22 cellular contexts compared by ENCODE assay signal in genomic region chr21:39631842-39632577, GRCh38. TPM values are rescaled to one million over a fixed set of nuclear protein-coding genes. Genes with fewer than 3 reads are reported as not detected.
DNase-seq lines count a peak whose midpoint lies in the region; ATAC-seq and TF ChIP-seq lines count a peak whose summit lies in the region.
"Had no signal": no experiment of that assay in that cellular context is flagged by ENCODE, and none has a peak within 500 bp of the region (broad histone marks: within the 10 kb centered on the region; RNA-seq: fewer than 3 reads in every experiment).

No MANE protein-coding gene starts in this region.

- no peaks in the 10 kb centered on the region for H3K4me1 Mint-ChIP-seq in activated CD8-positive, alpha-beta T cell treated with anti-CD3 and anti-CD28 coated beads, Interleukin-2, amount 10 ng/mL, durations not matched to agents 7 days and 5 days (ENCODE audit: low read depth)

- no peak overlapping the region for H2BK5ac ChIP-seq in mesenchymal stem cell (ENCODE audit: low read depth, low read length, poor library complexity, severe bottlenecking)

- POLR2A ChIA-PET in PC-3 (lab: Charles Lee; ENCODE audit: unreplicated experiment) = no interaction called here
- POLR2A ChIA-PET in activated CD8-positive, alpha-beta T cell treated with anti-CD3 and anti-CD28 coated beads, Interleukin-2, amount 10 ng/mL, durations not matched to agents 7 days and 5 days (lab: Charles Lee) = no interaction called here

- CTCF ChIA-PET in PC-3 (lab: Charles Lee) = no interaction called here
- CTCF ChIA-PET in activated CD8-positive, alpha-beta T cell treated with anti-CD3 and anti-CD28 coated beads, Interleukin-2, amount 10 ng/mL, durations not matched to agents 7 days and 5 days (lab: Charles Lee) = no interaction called here

- peak overlapping the region; percentile 95 for H3K27ac ChIP-seq in PC-3 (ENCODE audit: low read length)
- no peak overlapping the region for H3K27ac ChIP-seq in duodenal mucosa (ENCODE audit: low read depth, low read length)
- peak overlapping the region; percentile 97 for H3K27ac ChIP-seq in mesenchymal stem cell (ENCODE audit: low read length, poor library complexity, severe bottlenecking)
- H3K27ac ChIP-seq in transverse colon = no peak overlapping the region
- H3K27ac ChIP-seq: BLaER1 had no signal

- no peak for TF ChIP-seq EP300 in transverse colon (IDR thresholded peaks at IDR 0.05; ENCODE audit: low read depth)

- H4K91ac ChIP-seq in mesenchymal stem cell (ENCODE audit: low read length) = no peak overlapping the region

- no peak overlapping the region for H3K4me3 Mint-ChIP-seq in activated CD8-positive, alpha-beta T cell treated with anti-CD3 and anti-CD28 coated beads, Interleukin-2, amount 10 ng/mL, durations not matched to agents 7 days and 5 days
- H3K4me3 Mint-ChIP-seq: CD4-positive, alpha-beta T cell had no signal

- no peaks in the 10 kb centered on the region for H3K9me3 Mint-ChIP-seq in activated CD8-positive, alpha-beta T cell treated with anti-CD3 and anti-CD28 coated beads, Interleukin-2, amount 10 ng/mL, durations not matched to agents 7 days and 5 days (ENCODE audit: insufficient read depth)
- H3K9me3 Mint-ChIP-seq: CD4-positive, alpha-beta T cell had no signal

- peaks cover 9% of the 10 kb centered on the region for H3F3A ChIP-seq in PC-3 (ENCODE audit: low read length, unreplicated experiment)

- H2BK120ac ChIP-seq in mesenchymal stem cell (ENCODE audit: low read depth, low read length) = no peak overlapping the region

- H2AFZ ChIP-seq in PC-3 (ENCODE audit: low read length) (no peak overlapping the region), mesenchymal stem cell (ENCODE audit: low read depth, low read length) (no peak overlapping the region)
- H2AFZ ChIP-seq: GM23248 had no signal

- DNase-seq in PC-3 = no peak
- no peak for DNase-seq in mesenchymal stem cell
- DNase-seq in activated CD8-positive, alpha-beta T cell treated with anti-CD3 and anti-CD28 coated beads, Interleukin-2, amount 10 ng/mL, durations not matched to agents 7 days and 5 days = no peak
- no peak for DNase-seq in NCI-H128 (lab: John Stamatoyannopoulos, UW; ENCODE audit: unreplicated experiment)
- no peak for DNase-seq in transverse colon
- DNase-seq: ACHN; CD4-positive, alpha-beta T cell; COR-L47; DND-41; GM23248; HCEC 1CT; Kasumi-1; NCI-H1417 treated with DMSO at 0.1 percent for 48 hours; NCI-H187; NCI-H2107; NCI-H748 treated with DMSO at 0.1 percent for 48 hours had no signal

- H3K27me3 ChIP-seq in PC-3 (ENCODE audit: low read length) (no peaks in the 10 kb centered on the region), duodenal mucosa (ENCODE audit: control insufficient read depth in 1 of 2, insufficient read depth in 2 of 2, low read length in 2 of 2) (no peaks in the 10 kb centered on the region), mesenchymal stem cell (ENCODE audit: control insufficient read depth in 1 of 2, insufficient read depth in 1 of 2, low read length in 2 of 2) (no peaks in the 10 kb centered on the region), transverse colon (no peaks in the 10 kb centered on the region)
- H3K27me3 ChIP-seq: BLaER1 had no signal

- no peaks in the 10 kb centered on the region for H3K36me3 Mint-ChIP-seq in activated CD8-positive, alpha-beta T cell treated with anti-CD3 and anti-CD28 coated beads, Interleukin-2, amount 10 ng/mL, durations not matched to agents 7 days and 5 days (ENCODE audit: low read depth)

- H3K18ac ChIP-seq in mesenchymal stem cell (ENCODE audit: low read depth in 1 of 2, low read length in 2 of 2) = no peak overlapping the region

- intact Hi-C loops in PC-3 (cut with micrococcal nuclease) = loop anchor here (2.0 to 10.0 kb wide), 4 partner anchors 41 to 437 kb away; a partner anchor contains a TSS
- intact Hi-C loops in transverse colon (cut with DNase I; ENCODE audit: low total_unique reads) = no loop called here

- no peak for TF ChIP-seq CTCF in PC-3 (conservative IDR thresholded peaks at IDR 0.05; ENCODE audit: low read depth, low read length)
- no peak for TF ChIP-seq CTCF in transverse colon (IDR thresholded peaks at IDR 0.05)

- peak overlapping the region; percentile 87 for H2AK5ac ChIP-seq in mesenchymal stem cell (ENCODE audit: low read length, severe bottlenecking)

- in situ Hi-C loops in transverse colon (cut with MboI; ENCODE audit: low pct_ligation_motif_present in 1 of 4, low pct_unique_long_range_greater_than_20kb in 1 of 4, low sequenced_read_pairs in 3 of 4) = no loop called here

- no peaks in the 10 kb centered on the region for H3K79me2 ChIP-seq in PC-3 (ENCODE audit: low read length)

- peaks cover 58% of the 10 kb centered on the region for H3K4me1 ChIP-seq in PC-3 (ENCODE audit: insufficient read depth, low read length)
- peaks cover 30 to 51% of the 10 kb centered on the region in 2 donors for H3K4me1 ChIP-seq in duodenal mucosa (ENCODE audit: control insufficient read depth in 1 of 2, insufficient read depth in 2 of 2, low read length in 2 of 2)
- peaks cover 28% of the 10 kb centered on the region for H3K4me1 ChIP-seq in mesenchymal stem cell (ENCODE audit: control insufficient read depth, insufficient read depth, low read depth, low read length)
- peaks cover 0 to 15% (median 5%) of the 10 kb centered on the region in 4 donors for H3K4me1 ChIP-seq in transverse colon

- no peak overlapping the region for H2BK12ac ChIP-seq in mesenchymal stem cell (ENCODE audit: low read length in 2 of 2)

- no TSS peak for BruUV-seq in PC-3 (replicated peaks; lab: Mats Ljungman, UMichigan)

- WGBS in mesenchymal stem cell = 78% methylated on average over 8 of the region's 10 CpGs
- WGBS in transverse colon (ENCODE audit: low coverage in 1 of 2), 2 donors = 86% methylated on average over 6 to 10 of the region's 10 CpGs

- no peak overlapping the region for H4K8ac ChIP-seq in mesenchymal stem cell (ENCODE audit: low read length)

- no peak overlapping the region for H3K23ac ChIP-seq in mesenchymal stem cell (ENCODE audit: low read length in 2 of 2)

- H3K9me3 ChIP-seq in PC-3 (ENCODE audit: low read length) = no peaks in the 10 kb centered on the region
- no peaks in the 10 kb centered on the region for H3K9me3 ChIP-seq in duodenal mucosa (ENCODE audit: control insufficient read depth in 1 of 2, low read length in 2 of 2)
- H3K9me3 ChIP-seq in mesenchymal stem cell (ENCODE audit: control insufficient read depth, low read length) = no peaks in the 10 kb centered on the region
- no peaks in the 10 kb centered on the region for H3K9me3 ChIP-seq in transverse colon
- H3K9me3 ChIP-seq: BLaER1 had no signal

- H3K27me3 Mint-ChIP-seq in activated CD8-positive, alpha-beta T cell treated with anti-CD3 and anti-CD28 coated beads, Interleukin-2, amount 10 ng/mL, durations not matched to agents 7 days and 5 days (ENCODE audit: low read depth) = no peaks in the 10 kb centered on the region

- H3K9ac ChIP-seq in PC-3 (ENCODE audit: low read length) (no peak overlapping the region), duodenal mucosa (ENCODE audit: low read depth in 1 of 2, low read length in 2 of 2) (no peak overlapping the region), mesenchymal stem cell (ENCODE audit: low read length) (no peak overlapping the region)
- H3K9ac ChIP-seq: BLaER1, GM23248 had no signal

- no peak overlapping the region for H3K27ac Mint-ChIP-seq in activated CD8-positive, alpha-beta T cell treated with anti-CD3 and anti-CD28 coated beads, Interleukin-2, amount 10 ng/mL, durations not matched to agents 7 days and 5 days
- H3K27ac Mint-ChIP-seq: CD4-positive, alpha-beta T cell had no signal

- H3K79me1 ChIP-seq in mesenchymal stem cell (replicated peaks; ENCODE audit: low read length, poor library complexity, severe bottlenecking) = peaks cover 13% of the 10 kb centered on the region

- H3K9me2 ChIP-seq in PC-3 (replicated peaks; ENCODE audit: low read length) = no peaks in the 10 kb centered on the region

- no peak for TF ChIP-seq POLR2A in transverse colon (IDR thresholded peaks at IDR 0.05)

- peak overlapping the region; percentile 84; the same call in 1 of the 2 replicates for H3K4me2 ChIP-seq in PC-3 (ENCODE audit: low read length)
- H3K4me2 ChIP-seq in mesenchymal stem cell (ENCODE audit: low read length, poor library complexity, severe bottlenecking) = no peak overlapping the region
- H3K4me2 ChIP-seq: BLaER1 had no signal

- H3K4me3 ChIP-seq in PC-3 (ENCODE audit: low read length) = no peak overlapping the region
- peak overlapping the region; percentile 38 to 41 for H3K4me3 ChIP-seq in duodenal mucosa (ENCODE audit: low read depth in 1 of 2, low read length in 2 of 2)
- H3K4me3 ChIP-seq in mesenchymal stem cell (ENCODE audit: insufficient read depth in 1 of 2, low read depth in 1 of 2, low read length in 2 of 2) = no peak overlapping the region
- H3K4me3 ChIP-seq in transverse colon = no peak overlapping the region
- H3K4me3 ChIP-seq: BLaER1, GM12878, GM23248 had no signal

- no peak overlapping the region for H3K4ac ChIP-seq in mesenchymal stem cell (ENCODE audit: low read depth in 1 of 2, low read length in 2 of 2)

- H3K36me3 ChIP-seq in PC-3 (ENCODE audit: low read depth, low read length) (no peaks in the 10 kb centered on the region), duodenal mucosa (ENCODE audit: control insufficient read depth in 1 of 2, insufficient read depth in 2 of 2, low read length in 2 of 2) (no peaks in the 10 kb centered on the region), mesenchymal stem cell (ENCODE audit: control insufficient read depth in 1 of 2, insufficient read depth in 2 of 2, low read depth in 1 of 2, low read length in 2 of 2) (no peaks in the 10 kb centered on the region), transverse colon (no peaks in the 10 kb centered on the region)
- H3K36me3 ChIP-seq: BLaER1 had no signal

- no peak overlapping the region for H3K14ac ChIP-seq in mesenchymal stem cell (ENCODE audit: low read length in 2 of 2)

- no peaks in the 10 kb centered on the region for H4K20me1 ChIP-seq in PC-3 (ENCODE audit: low read length)
- H4K20me1 ChIP-seq: BLaER1 had no signal

- no peak for ATAC-seq in PC-3
- no peak for ATAC-seq in activated CD8-positive, alpha-beta T cell treated with anti-CD3 and anti-CD28 coated beads, Interleukin-2, amount 10 ng/mL, durations not matched to agents 7 days and 5 days
- ATAC-seq in HG03175 (IDR thresholded peaks at IDR 0.05; ENCODE audit: unreplicated experiment) = no peak
- ATAC-seq: GM12878 had no signal

- H2BK15ac ChIP-seq in mesenchymal stem cell (ENCODE audit: low read depth, poor library complexity, severe bottlenecking) = no peak overlapping the region

RNA-seq across cellular contexts. Expression of gene B3GALT5, which starts 19.3 kb away (rescaled TPM):
- total RNA-seq in PC-3 (2014; rRNA removed) (0.58 and 1.5 TPM in 2 replicates), transverse colon (10 to 100 TPM; 31.4 to 81.9 (median 44.0) TPM)
- polyA plus RNA-seq in mesenchymal stem cell (2013, experiment 1 of 2) = 0.07 TPM
- 0.07 TPM for polyA plus RNA-seq in mesenchymal stem cell (2013, experiment 2 of 2)
- not detected for total RNA-seq in activated CD8-positive, alpha-beta T cell treated with anti-CD3 and anti-CD28 coated beads, Interleukin-2, amount 10 ng/mL, durations not matched to agents 7 days and 5 days
- total RNA-seq: CD4-positive, alpha-beta T cell; GM23248; MCF 10A; NCI-H460 had no signal
- polyA plus RNA-seq: GM23248 had no signal

Comparison
In these comparisons a context has a peak if more than half of its experiments do, and no peak if none do; other contexts are left out.
1. H3K27ac ChIP-seq: peak in PC-3 (single experiment) and mesenchymal stem cell (single experiment); none in duodenal mucosa (single experiment) and transverse colon (0 of 4).
2. H3K4me3 ChIP-seq: peak in duodenal mucosa (2 of 2); none in PC-3 (single experiment), mesenchymal stem cell (0 of 2) and transverse colon (0 of 4).
3. RNA of gene B3GALT5, which starts 19.3 kb away (total RNA-seq): 31.4 to 81.9 TPM in transverse colon; 0.58 to 1.5 TPM in PC-3 and not detected in activated CD8-positive, alpha-beta T cell treated with anti-CD3 and anti-CD28 coated beads, Interleukin-2, amount 10 ng/mL, durations not matched to agents 7 days and 5 days; every median in the first group is over 10 times any median in the second.